Comparison of ENCODE assay signal across 11 cellular contexts in the genomic region with DNA sequence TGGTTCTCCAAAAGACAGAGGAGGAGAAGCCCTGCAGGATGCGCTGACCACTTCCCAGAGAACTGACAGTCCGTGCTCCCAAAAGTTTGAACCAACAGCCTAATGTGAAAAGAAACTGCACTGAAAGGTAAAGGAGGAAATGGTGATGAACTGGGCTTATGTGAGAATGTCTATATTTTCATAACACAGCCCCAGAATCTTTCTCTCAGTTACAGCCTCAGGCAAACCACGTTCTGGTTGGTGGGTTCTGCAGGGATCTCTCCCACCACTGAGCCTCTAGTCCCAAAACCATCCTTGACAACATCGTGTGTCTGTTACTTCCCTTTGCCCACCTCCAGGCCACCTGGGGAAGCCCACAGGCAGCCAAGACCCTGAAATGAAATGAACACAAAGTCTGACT. TPM values are rescaled to one million over a fixed set of nuclear protein-coding genes. Genes with fewer than 3 reads are reported as not detected.
DNase-seq lines count a peak whose midpoint lies in the region; ATAC-seq, FAIRE-seq and TF ChIP-seq lines count a peak whose summit lies in the region.
"Had no signal": no experiment of that assay in that cellular context is flagged by ENCODE, and none has a peak within 500 bp of the region (broad histone marks: within the 10 kb centered on the region; RNA-seq: fewer than 3 reads in every experiment).

No MANE protein-coding gene starts in this region.

- no peak overlapping the region for H3K27ac Mint-ChIP-seq in endothelial cell (ENCODE audit: unreplicated experiment)

- in situ Hi-C loops in G401 (cut with HindIII; ENCODE audit: low sequenced_read_pairs) = no loop called here

- H3K27ac ChIP-seq in temporal lobe (ENCODE audit: low read depth, low read length) = peak overlapping the region; percentile 8

- peak; percentile 32 for DNase-seq in GM19239 (ENCODE audit: insufficient read length, low spot score)
- no peak for DNase-seq in endothelial cell (ENCODE audit: low spot score)
- DNase-seq in G401 (ENCODE audit: low spot score) = no peak
- no peak for DNase-seq in DMS53 treated with DMSO at 0.1 percent for 48 hours (lab: John Stamatoyannopoulos, UW; ENCODE audit: unreplicated experiment)
- no peak for DNase-seq in NCI-H1092 treated with DMSO at 0.1 percent for 48 hours (lab: John Stamatoyannopoulos, UW)
- DNase-seq in NCI-H510A treated with DMSO at 0.1 percent for 48 hours (lab: John Stamatoyannopoulos, UW) = no peak
- DNase-seq: NCI-H82 had no signal

- no peak for TF ChIP-seq CTCF in endothelial cell (IDR thresholded peaks at IDR 0.05; ENCODE audit: unreplicated experiment)

- H3K4me1 Mint-ChIP-seq in endothelial cell (ENCODE audit: unreplicated experiment) = peaks cover 26% of the 10 kb centered on the region

- peaks cover 37% of the 10 kb centered on the region for H3K36me3 Mint-ChIP-seq in endothelial cell (ENCODE audit: low read depth, unreplicated experiment)

- peak; percentile 36 for ATAC-seq in HG02938 (IDR thresholded peaks at IDR 0.05; ENCODE audit: unreplicated experiment)

- peaks cover 15% of the 10 kb centered on the region for H3K27me3 Mint-ChIP-seq in endothelial cell (ENCODE audit: unreplicated experiment)

- H3K9me3 Mint-ChIP-seq in endothelial cell (ENCODE audit: unreplicated experiment) = no peaks in the 10 kb centered on the region

- peak overlapping the region; percentile 47 for H3K4me3 Mint-ChIP-seq in endothelial cell (ENCODE audit: unreplicated experiment)

- FAIRE-seq in GM19239 (lab: Jason Lieb, UNC) = peak; percentile 99
- FAIRE-seq: bronchial epithelial cell, islet of Langerhans had no signal

RNA-seq across cellular contexts. Expression of a gene that starts 23.9 kb away (rescaled TPM):
- total RNA-seq in endothelial cell (ENCODE audit: unreplicated experiment) = 1,214 TPM
- total RNA-seq in temporal lobe = 124 TPM
- 194 and 247 TPM in 2 replicates for total RNA-seq in G401 (2014; rRNA removed; shearing (Covaris generic))
